1 cellular context compared by ENCODE assay signal in the genomic region with DNA sequence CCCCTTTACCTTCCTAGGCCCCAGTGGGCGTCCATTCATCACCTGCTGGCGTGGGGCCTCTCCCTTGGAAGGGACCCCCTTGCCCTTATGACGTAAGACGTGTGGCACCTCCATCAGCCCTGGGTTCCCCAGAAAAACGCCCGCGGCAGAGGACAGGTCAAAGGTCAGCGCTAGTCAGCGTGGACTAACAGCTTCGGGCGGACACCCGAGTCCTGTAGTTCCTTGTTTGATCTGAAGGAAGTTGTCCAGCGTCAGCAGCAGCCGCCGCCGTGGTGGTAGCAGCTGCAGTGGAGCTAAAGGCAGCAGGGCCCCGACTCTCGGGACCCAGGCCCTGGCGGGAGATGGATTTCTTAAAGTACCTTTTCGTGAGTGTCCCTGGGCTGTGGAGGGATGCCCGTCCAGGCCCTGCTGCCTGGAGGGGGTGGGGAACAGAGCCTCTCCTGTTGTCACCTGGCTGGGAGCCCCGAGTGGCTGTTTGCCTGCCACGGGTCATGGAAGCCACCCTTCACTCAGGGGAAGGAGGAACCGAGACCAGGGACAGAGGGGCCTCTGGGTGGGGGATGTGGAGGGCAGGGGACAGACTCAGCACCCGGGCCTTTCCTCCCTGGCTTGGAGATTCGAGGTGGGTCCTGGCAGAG.
TF ChIP-seq lines count a peak whose summit lies in the region.

No MANE protein-coding gene starts in this region.

TF ChIP-seq in GM23338, 12 proteins besides CTCF, POLR2A, EP300 and RAD21 (continued from another document):
- TF ChIP-seq ZNF331 (CRISPR knock-in tag; IDR thresholded peaks at IDR 0.05; ENCODE audit: low read depth) (no peak), EZH2phosphoT487 (IDR thresholded peaks at IDR 0.05; ENCODE audit: unreplicated experiment) (no peak), JUNB (IDR thresholded peaks at IDR 0.05; ENCODE audit: unreplicated experiment) (no peak), STAT1 (IDR thresholded peaks at IDR 0.05; ENCODE audit: unreplicated experiment) (no peak), ZNF114 (CRISPR knock-in tag; IDR thresholded peaks at IDR 0.05) (no peak), CREB1 (CRISPR knock-in tag; IDR thresholded peaks at IDR 0.05; ENCODE audit: low read depth) (no peak), NANOG (IDR thresholded peaks at IDR 0.05; ENCODE audit: borderline replicate concordance) (no peak), EZH2 (IDR thresholded peaks at IDR 0.05; ENCODE audit: low read depth, unreplicated experiment) (no peak), POLR2AphosphoS5 (IDR thresholded peaks at IDR 0.05; ENCODE audit: low read depth) (no peak)
- TF ChIP-seq, protein P1, sequence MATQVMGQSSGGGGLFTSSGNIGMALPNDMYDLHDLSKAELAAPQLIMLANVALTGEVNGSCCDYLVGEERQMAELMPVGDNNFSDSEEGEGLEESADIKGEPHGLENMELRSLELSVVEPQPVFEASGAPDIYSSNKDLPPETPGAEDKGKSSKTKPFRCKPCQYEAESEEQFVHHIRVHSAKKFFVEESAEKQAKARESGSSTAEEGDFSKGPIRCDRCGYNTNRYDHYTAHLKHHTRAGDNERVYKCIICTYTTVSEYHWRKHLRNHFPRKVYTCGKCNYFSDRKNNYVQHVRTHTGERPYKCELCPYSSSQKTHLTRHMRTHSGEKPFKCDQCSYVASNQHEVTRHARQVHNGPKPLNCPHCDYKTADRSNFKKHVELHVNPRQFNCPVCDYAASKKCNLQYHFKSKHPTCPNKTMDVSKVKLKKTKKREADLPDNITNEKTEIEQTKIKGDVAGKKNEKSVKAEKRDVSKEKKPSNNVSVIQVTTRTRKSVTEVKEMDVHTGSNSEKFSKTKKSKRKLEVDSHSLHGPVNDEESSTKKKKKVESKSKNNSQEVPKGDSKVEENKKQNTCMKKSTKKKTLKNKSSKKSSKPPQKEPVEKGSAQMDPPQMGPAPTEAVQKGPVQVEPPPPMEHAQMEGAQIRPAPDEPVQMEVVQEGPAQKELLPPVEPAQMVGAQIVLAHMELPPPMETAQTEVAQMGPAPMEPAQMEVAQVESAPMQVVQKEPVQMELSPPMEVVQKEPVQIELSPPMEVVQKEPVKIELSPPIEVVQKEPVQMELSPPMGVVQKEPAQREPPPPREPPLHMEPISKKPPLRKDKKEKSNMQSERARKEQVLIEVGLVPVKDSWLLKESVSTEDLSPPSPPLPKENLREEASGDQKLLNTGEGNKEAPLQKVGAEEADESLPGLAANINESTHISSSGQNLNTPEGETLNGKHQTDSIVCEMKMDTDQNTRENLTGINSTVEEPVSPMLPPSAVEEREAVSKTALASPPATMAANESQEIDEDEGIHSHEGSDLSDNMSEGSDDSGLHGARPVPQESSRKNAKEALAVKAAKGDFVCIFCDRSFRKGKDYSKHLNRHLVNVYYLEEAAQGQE (IDR thresholded peaks at IDR 0.05; ENCODE audit: unreplicated experiment), result no peak
- TF ChIP-seq, protein P2, sequence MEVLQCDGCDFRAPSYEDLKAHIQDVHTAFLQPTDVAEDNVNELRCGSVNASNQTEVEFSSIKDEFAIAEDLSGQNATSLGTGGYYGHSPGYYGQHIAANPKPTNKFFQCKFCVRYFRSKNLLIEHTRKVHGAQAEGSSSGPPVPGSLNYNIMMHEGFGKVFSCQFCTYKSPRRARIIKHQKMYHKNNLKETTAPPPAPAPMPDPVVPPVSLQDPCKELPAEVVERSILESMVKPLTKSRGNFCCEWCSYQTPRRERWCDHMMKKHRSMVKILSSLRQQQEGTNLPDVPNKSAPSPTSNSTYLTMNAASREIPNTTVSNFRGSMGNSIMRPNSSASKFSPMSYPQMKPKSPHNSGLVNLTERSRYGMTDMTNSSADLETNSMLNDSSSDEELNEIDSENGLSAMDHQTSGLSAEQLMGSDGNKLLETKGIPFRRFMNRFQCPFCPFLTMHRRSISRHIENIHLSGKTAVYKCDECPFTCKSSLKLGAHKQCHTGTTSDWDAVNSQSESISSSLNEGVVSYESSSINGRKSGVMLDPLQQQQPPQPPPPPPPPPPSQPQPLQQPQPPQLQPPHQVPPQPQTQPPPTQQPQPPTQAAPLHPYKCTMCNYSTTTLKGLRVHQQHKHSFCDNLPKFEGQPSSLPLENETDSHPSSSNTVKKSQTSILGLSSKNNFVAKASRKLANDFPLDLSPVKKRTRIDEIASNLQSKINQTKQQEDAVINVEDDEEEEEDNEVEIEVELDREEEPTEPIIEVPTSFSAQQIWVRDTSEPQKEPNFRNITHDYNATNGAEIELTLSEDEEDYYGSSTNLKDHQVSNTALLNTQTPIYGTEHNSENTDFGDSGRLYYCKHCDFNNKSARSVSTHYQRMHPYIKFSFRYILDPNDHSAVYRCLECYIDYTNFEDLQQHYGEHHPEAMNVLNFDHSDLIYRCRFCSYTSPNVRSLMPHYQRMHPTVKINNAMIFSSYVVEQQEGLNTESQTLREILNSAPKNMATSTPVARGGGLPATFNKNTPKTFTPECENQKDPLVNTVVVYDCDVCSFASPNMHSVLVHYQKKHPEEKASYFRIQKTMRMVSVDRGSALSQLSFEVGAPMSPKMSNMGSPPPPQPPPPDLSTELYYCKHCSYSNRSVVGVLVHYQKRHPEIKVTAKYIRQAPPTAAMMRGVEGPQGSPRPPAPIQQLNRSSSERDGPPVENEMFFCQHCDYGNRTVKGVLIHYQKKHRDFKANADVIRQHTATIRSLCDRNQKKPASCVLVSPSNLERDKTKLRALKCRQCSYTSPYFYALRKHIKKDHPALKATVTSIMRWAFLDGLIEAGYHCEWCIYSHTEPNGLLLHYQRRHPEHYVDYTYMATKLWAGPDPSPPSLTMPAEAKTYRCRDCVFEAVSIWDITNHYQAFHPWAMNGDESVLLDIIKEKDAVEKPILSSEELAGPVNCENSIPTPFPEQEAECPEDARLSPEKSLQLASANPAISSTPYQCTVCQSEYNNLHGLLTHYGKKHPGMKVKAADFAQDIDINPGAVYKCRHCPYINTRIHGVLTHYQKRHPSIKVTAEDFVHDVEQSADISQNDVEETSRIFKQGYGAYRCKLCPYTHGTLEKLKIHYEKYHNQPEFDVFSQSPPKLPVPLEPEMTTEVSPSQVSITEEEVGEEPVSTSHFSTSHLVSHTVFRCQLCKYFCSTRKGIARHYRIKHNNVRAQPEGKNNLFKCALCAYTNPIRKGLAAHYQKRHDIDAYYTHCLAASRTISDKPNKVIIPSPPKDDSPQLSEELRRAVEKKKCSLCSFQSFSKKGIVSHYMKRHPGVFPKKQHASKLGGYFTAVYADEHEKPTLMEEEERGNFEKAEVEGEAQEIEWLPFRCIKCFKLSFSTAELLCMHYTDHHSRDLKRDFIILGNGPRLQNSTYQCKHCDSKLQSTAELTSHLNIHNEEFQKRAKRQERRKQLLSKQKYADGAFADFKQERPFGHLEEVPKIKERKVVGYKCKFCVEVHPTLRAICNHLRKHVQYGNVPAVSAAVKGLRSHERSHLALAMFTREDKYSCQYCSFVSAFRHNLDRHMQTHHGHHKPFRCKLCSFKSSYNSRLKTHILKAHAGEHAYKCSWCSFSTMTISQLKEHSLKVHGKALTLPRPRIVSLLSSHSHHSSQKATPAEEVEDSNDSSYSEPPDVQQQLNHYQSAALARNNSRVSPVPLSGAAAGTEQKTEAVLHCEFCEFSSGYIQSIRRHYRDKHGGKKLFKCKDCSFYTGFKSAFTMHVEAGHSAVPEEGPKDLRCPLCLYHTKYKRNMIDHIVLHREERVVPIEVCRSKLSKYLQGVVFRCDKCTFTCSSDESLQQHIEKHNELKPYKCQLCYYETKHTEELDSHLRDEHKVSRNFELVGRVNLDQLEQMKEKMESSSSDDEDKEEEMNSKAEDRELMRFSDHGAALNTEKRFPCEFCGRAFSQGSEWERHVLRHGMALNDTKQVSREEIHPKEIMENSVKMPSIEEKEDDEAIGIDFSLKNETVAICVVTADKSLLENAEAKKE (CRISPR knock-in tag; IDR thresholded peaks at IDR 0.05), result no peak
